ENCODE assay signal across 22 cellular contexts in the genomic region with DNA sequence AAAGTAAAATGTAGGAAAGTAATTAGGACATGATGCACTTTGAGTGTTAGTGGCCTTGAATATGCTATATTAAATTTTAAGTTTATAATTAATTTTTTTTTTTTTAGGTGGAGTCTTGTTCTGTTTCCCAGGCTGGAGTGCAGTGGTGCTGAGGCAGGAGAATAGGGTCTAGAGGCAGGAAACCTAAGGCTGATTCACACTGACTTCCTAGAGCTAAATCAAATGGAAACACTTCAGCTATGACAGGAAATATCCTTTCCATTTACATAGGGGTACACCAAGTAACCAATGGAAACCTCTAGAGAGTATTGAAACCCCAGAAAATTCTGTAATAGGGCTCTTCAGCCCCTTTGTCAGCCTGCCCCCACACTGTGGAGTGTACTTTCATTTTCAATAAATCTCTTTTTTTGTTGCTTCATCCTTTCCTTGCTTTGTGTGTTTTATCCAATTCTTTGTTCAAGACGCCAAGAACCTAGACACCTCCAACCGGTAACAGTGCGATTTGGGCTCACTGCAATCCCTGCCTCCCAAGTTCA. TPM values are rescaled to one million over a fixed set of nuclear protein-coding genes. Genes with fewer than 3 reads are reported as not detected.
DNase-seq lines count a peak whose midpoint lies in the region; TF ChIP-seq lines count a peak whose summit lies in the region.
"Had no signal": no experiment of that assay in that cellular context is flagged by ENCODE, and none has a peak within 500 bp of the region (broad histone marks: within the 10 kb centered on the region; RNA-seq: fewer than 3 reads in every experiment).

No MANE protein-coding gene starts in this region.

- TF ChIP-seq CTCF in endothelial cell (IDR thresholded peaks at IDR 0.05; ENCODE audit: unreplicated experiment) = no peak
- TF ChIP-seq CTCF in tibial artery (IDR thresholded peaks at IDR 0.05) = no peak

- no peaks in the 10 kb centered on the region for H3K36me3 ChIP-seq in tibial artery
- H3K36me3 ChIP-seq: lower lobe of right lung, pancreas, upper lobe of right lung had no signal

- peaks cover 11% of the 10 kb centered on the region for H3K4me1 Mint-ChIP-seq in activated CD4-positive, alpha-beta T cell treated with anti-CD3 and anti-CD28 coated beads, Interleukin-2, amount 10 ng/mL, durations not matched to agents 24 days and 14 days
- H3K4me1 Mint-ChIP-seq in endothelial cell (ENCODE audit: unreplicated experiment) = peaks cover 8% of the 10 kb centered on the region

- intact Hi-C loops in activated CD4-positive, alpha-beta T cell treated with anti-CD3 and anti-CD28 coated beads, Interleukin-2, amount 10 ng/mL, durations not matched to agents 24 days and 14 days (cut with micrococcal nuclease) = loop anchor here (5.0 kb wide), 1 partner anchor 76 kb away; no protein-coding TSS in a partner anchor
- intact Hi-C loops in tibial artery (cut with DNase I; ENCODE audit: low total_unique reads) = no loop called here

- no peaks in the 10 kb centered on the region for H3K27me3 ChIP-seq in tibial artery
- H3K27me3 ChIP-seq: pancreas, upper lobe of right lung had no signal

- H3K4me3 Mint-ChIP-seq in activated CD4-positive, alpha-beta T cell treated with anti-CD3 and anti-CD28 coated beads, Interleukin-2, amount 10 ng/mL, durations not matched to agents 24 days and 14 days = no peak overlapping the region
- H3K4me3 Mint-ChIP-seq in endothelial cell (ENCODE audit: unreplicated experiment) = no peak overlapping the region
- H3K4me3 Mint-ChIP-seq: nephron; T-helper 2 cell treated with Interferon-gamma antibody and Interleukin-4, amounts not matched to agents 5 μg/mL and 100 μg/mL, for 36 hours had no signal

- H3K4me1 ChIP-seq in tibial artery = peaks cover 0 to 61% (median 43%) of the 10 kb centered on the region in 4 donors

- peak overlapping the region; percentile 69 for H3K27ac Mint-ChIP-seq in activated CD4-positive, alpha-beta T cell treated with anti-CD3 and anti-CD28 coated beads, Interleukin-2, amount 10 ng/mL, durations not matched to agents 24 days and 14 days
- peak overlapping the region; percentile 48 for H3K27ac Mint-ChIP-seq in endothelial cell (ENCODE audit: unreplicated experiment)
- H3K27ac Mint-ChIP-seq: T-helper 2 cell treated with Interferon-gamma antibody and Interleukin-4, amounts not matched to agents 5 μg/mL and 100 μg/mL, for 36 hours had no signal

- H3K27ac ChIP-seq in tibial artery = peak overlapping the region; percentile 61 to 90
- H3K27ac ChIP-seq: lower lobe of right lung had no signal

- no peak overlapping the region for H3K4me3 ChIP-seq in tibial artery
- H3K4me3 ChIP-seq: lower lobe of right lung, pancreas, upper lobe of right lung had no signal

- no peaks in the 10 kb centered on the region for H3K9me3 Mint-ChIP-seq in activated CD4-positive, alpha-beta T cell treated with anti-CD3 and anti-CD28 coated beads, Interleukin-2, amount 10 ng/mL, durations not matched to agents 24 days and 14 days
- no peaks in the 10 kb centered on the region for H3K9me3 Mint-ChIP-seq in endothelial cell (ENCODE audit: unreplicated experiment)
- H3K9me3 Mint-ChIP-seq: nephron; T-helper 2 cell treated with Interferon-gamma antibody and Interleukin-4, amounts not matched to agents 5 μg/mL and 100 μg/mL, for 36 hours had no signal

- no peaks in the 10 kb centered on the region for H3K36me3 Mint-ChIP-seq in activated CD4-positive, alpha-beta T cell treated with anti-CD3 and anti-CD28 coated beads, Interleukin-2, amount 10 ng/mL, durations not matched to agents 24 days and 14 days (ENCODE audit: low read depth)
- no peaks in the 10 kb centered on the region for H3K36me3 Mint-ChIP-seq in endothelial cell (ENCODE audit: low read depth, unreplicated experiment)

- no peak for DNase-seq in activated CD4-positive, alpha-beta T cell treated with anti-CD3 and anti-CD28 coated beads, Interleukin-2, amount 10 ng/mL, durations not matched to agents 24 days and 14 days
- no peak for DNase-seq in activated CD4-positive, alpha-beta T cell treated with anti-CD3 and anti-CD28 coated beads, Interleukin-2, amount 50 U/mL, for 48 hours
- DNase-seq in stimulated activated CD4-positive, alpha-beta T cell treated with anti-CD3 and anti-CD28 coated beads, Interleukin-15, amount 100 ng/mL, for 24 hours = peak; percentile 15
- no peak for DNase-seq in stimulated activated CD4-positive, alpha-beta T cell treated with anti-CD3 and anti-CD28 coated beads, Interleukin-4, amount 100 ng/mL, for 1 hour
- DNase-seq in endothelial cell (ENCODE audit: low spot score) (no peak), tibial artery (no peak), HUDEP-2 (lab: John Stamatoyannopoulos, UW; ENCODE audit: unreplicated experiment in 76 of 76) (no peak), mucosa of gallbladder (ENCODE audit: low spot score) (no peak)
- DNase-seq: 8988T; activated T-cell treated with anti-CD3 and anti-CD28 coated beads, Interleukin-2, amount 50 U/mL, for 1 hour; cortex of kidney; DMS53; GDM1; lower lobe of right lung; MM.1S; NCI-H1417; NCI-H2081 treated with DMSO at 0.1 percent for 48 hours; PC-3; upper lobe of right lung had no signal

- H3K9me3 ChIP-seq in tibial artery = no peaks in the 10 kb centered on the region
- H3K9me3 ChIP-seq: lower lobe of right lung, pancreas, upper lobe of right lung had no signal

- no peaks in the 10 kb centered on the region for H3K27me3 Mint-ChIP-seq in activated CD4-positive, alpha-beta T cell treated with anti-CD3 and anti-CD28 coated beads, Interleukin-2, amount 10 ng/mL, durations not matched to agents 24 days and 14 days
- H3K27me3 Mint-ChIP-seq in endothelial cell (ENCODE audit: unreplicated experiment) = peaks cover 5% of the 10 kb centered on the region

RNA-seq across cellular contexts. Expression of a gene that starts 17.9 kb away (rescaled TPM):
- 157 and 161 TPM in 2 replicates for total RNA-seq in activated CD4-positive, alpha-beta T cell treated with anti-CD3 and anti-CD28 coated beads, Interleukin-2, amount 10 ng/mL, durations not matched to agents 24 days and 14 days
- total RNA-seq in endothelial cell (ENCODE audit: unreplicated experiment) = 129 TPM
- 81.1 TPM for total RNA-seq in mucosa of gallbladder

RNA-seq across cellular contexts. Expression of a gene that starts 50.4 kb away (rescaled TPM):
- total RNA-seq in activated CD4-positive, alpha-beta T cell treated with anti-CD3 and anti-CD28 coated beads, Interleukin-2, amount 10 ng/mL, durations not matched to agents 24 days and 14 days = 170 and 177 TPM in 2 replicates
- total RNA-seq in endothelial cell (ENCODE audit: unreplicated experiment) (189 TPM), mucosa of gallbladder (123 TPM)

RNA-seq across cellular contexts. Expression of a gene that starts 57.1 kb away (rescaled TPM):
- total RNA-seq in activated CD4-positive, alpha-beta T cell treated with anti-CD3 and anti-CD28 coated beads, Interleukin-2, amount 10 ng/mL, durations not matched to agents 24 days and 14 days = 71.2 and 72.4 TPM in 2 replicates
- total RNA-seq in endothelial cell (ENCODE audit: unreplicated experiment) (50.7 TPM), mucosa of gallbladder (57.7 TPM)
